ENCODE assay signal across 30 cellular contexts in genomic region chr14:29061702-29062101, GRCh38.
"Had no signal": no experiment of that assay in that cellular context is flagged by ENCODE, and none has a peak within 500 bp of the region (broad histone marks: within the 10 kb centered on the region; RNA-seq: fewer than 3 reads in every experiment).

No MANE protein-coding gene starts in this region.

- H3K9ac ChIP-seq: KMS-11, SK-N-SH had no signal

- H3K4me1 ChIP-seq: Peyer's patch, SJSA1 had no signal

- FAIRE-seq: TTC549 had no signal

- H3K36me3 ChIP-seq: cardiac muscle cell, Peyer's patch, SJSA1 had no signal

- H3K27me3 ChIP-seq: cardiac muscle cell, Peyer's patch, SJSA1 had no signal

- H3K4me2 ChIP-seq: KMS-11, SK-N-SH had no signal

- H3K9me3 ChIP-seq: Peyer's patch, SJSA1, SK-N-SH had no signal

- H3K27ac ChIP-seq: cardiac muscle cell, KMS-11, Peyer's patch, SJSA1 had no signal

- DNase-seq: activated CD4-positive, alpha-beta memory T cell treated with anti-CD3 and anti-CD28 coated beads for 36 hours; activated CD4-positive, alpha-beta T cell treated with anti-CD3 and anti-CD28 coated beads for 36 hours; activated CD4-positive, alpha-beta T cell treated with anti-CD3 and anti-CD28 coated beads, Interleukin-2, amount 10 ng/mL, durations not matched to agents 7 days and 5 days; activated CD8-positive, alpha-beta memory T cell treated with anti-CD3 and anti-CD28 coated beads, Interleukin-2, amount 50 U/mL, for 4 hours; activated gamma-delta T cell treated with Interleukin-2 at 50 U/mL for 16 hours; activated naive CD4-positive, alpha-beta T cell treated with anti-CD3 and anti-CD28 coated beads, Interleukin-2, amount 10 ng/mL, durations not matched to agents 7 days and 5 days; activated naive CD8-positive, alpha-beta T cell treated with anti-CD3 and anti-CD28 coated beads for 36 hours; activated T-cell treated with anti-CD3 and anti-CD28 coated beads for 4 hours; activated T-cell treated with anti-CD3 and anti-CD28 coated beads, Interleukin-2, amount 50 U/mL, for 4 hours; amniotic stem cell; aorta; MM.1S; MV-4-11; NCI-H1092; NCI-H1436 treated with DMSO at 0.1 percent for 48 hours; NCI-H1694 treated with DMSO at 0.1 percent for 48 hours; NCI-H2029; NCI-H2107; NCI-H226; NCI-H524; NK-92 treated with Interleukin-12 subunit alpha and Interleukin-12 subunit beta, amount 100 ng/mL, for 24 hours; PC-3; Peyer's patch; RPMI8226; SHP77 treated with DMSO at 0.1 percent for 48 hours; SK-N-SH had no signal

- H3K4me3 ChIP-seq: cardiac muscle cell, Peyer's patch, SJSA1 had no signal
